ENCODE assay signal across 9 cellular contexts in genomic region chr3:128170866-128171516, GRCh38. TPM values are rescaled to one million over a fixed set of nuclear protein-coding genes. Genes with fewer than 3 reads are reported as not detected.
A peak's percentile ranks its signal among the peaks of the same experiment; 100 is the strongest.
DNase-seq lines count a peak whose midpoint lies in the region; ATAC-seq and TF ChIP-seq lines count a peak whose summit lies in the region.
"Had no signal": no experiment of that assay in that cellular context is flagged by ENCODE, and none has a peak within 500 bp of the region (broad histone marks: within the 10 kb centered on the region; RNA-seq: fewer than 3 reads in every experiment).

No MANE protein-coding gene starts in this region.

- ATAC-seq in HG03039 (IDR thresholded peaks at IDR 0.05; ENCODE audit: unreplicated experiment): no peak

- TF ChIP-seq CTCF in fibroblast of the aortic adventitia (IDR thresholded peaks at IDR 0.05; ENCODE audit: insufficient read depth, low read length): peak; percentile 91

- no peak overlapping the region for H3K4me3 ChIP-seq in fibroblast of the aortic adventitia (ENCODE audit: low read depth, low read length)

- DNase-seq in ELF-1 (ENCODE audit: low read depth, low spot score) (peak; percentile 73), NCI-H1092 treated with DMSO at 0.1 percent for 48 hours (lab: John Stamatoyannopoulos, UW) (peak; percentile 63), SW480 (ENCODE audit: low spot score) (peak; percentile 71), fibroblast of the aortic adventitia (ENCODE audit: low read depth) (peak; percentile 87), nucleus accumbens (lab: John Stamatoyannopoulos, UW) (peak in 38 of 56 donors; percentile 3 to 70 (median 34)), NCI-H1048 (lab: John Stamatoyannopoulos, UW) (no peak), activated T-cell treated with anti-CD3 and anti-CD28 coated beads for 4 hours (no peak)
- DNase-seq: activated B cell treated with CpG ODN at 0.5 μM for 24 hours had no signal

RNA-seq across cellular contexts. Expression of gene EEFSEC, which starts 17.7 kb away (rescaled TPM):
- total RNA-seq in fibroblast of the aortic adventitia (ENCODE audit: low replicate concordance): 2.9 and 8.1 TPM in 2 replicates

RNA-seq across cellular contexts. Expression of gene RUVBL1, which starts 47.4 kb away (rescaled TPM):
- 47.8 and 50.6 TPM in 2 replicates for total RNA-seq in fibroblast of the aortic adventitia (ENCODE audit: low replicate concordance)

Comparison
In these comparisons a context has a peak if more than half of its experiments do, and no peak if none do; other contexts are left out.
1. DNase-seq: peak in ELF-1 (single experiment), NCI-H1092 treated with DMSO at 0.1 percent for 48 hours (single experiment), SW480 (single experiment), fibroblast of the aortic adventitia (single experiment) and nucleus accumbens (38 of 56); none in NCI-H1048 (single experiment) and activated T-cell treated with anti-CD3 and anti-CD28 coated beads for 4 hours (single experiment).